8 cellular contexts compared by ENCODE assay signal in the genomic region with DNA sequence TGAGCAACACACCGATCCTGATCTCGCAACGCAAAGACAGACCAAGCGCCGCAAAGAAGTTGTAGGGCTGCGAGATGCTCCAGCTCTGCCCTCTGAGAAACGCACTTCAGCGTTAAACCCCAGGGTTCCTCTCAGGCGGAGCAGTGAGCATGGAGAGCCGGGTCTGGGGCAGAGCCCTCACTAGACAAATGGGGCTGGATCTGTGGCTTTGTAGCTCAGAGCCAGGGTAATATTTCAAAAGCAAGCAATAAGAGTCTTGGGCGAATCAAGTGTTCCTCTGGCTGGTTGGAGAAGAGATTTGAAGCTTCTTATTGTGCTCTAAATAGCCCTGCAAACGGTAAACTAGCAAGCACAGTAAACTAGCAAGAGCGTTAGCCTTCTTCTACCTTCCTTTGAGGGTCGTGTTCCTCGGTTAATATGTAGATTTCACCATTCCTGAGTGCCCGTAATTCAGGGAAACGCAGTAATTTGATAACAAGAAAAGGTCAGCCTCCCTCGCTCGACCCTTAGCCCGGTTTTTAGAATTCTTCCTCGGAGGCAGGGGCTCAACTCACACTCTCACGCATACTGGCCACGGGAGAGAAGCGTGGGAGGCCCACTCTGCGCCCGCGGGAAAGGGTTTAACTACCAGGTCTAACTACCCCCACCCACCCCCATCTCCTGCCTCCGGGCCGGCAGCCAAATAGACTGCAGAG. TPM values are rescaled to one million over a fixed set of nuclear protein-coding genes. Genes with fewer than 3 reads are reported as not detected.
A peak's percentile ranks its signal among the peaks of the same experiment; 100 is the strongest.
DNase-seq lines count a peak whose midpoint lies in the region; ATAC-seq and TF ChIP-seq lines count a peak whose summit lies in the region.

No MANE protein-coding gene starts in this region.

- DNase-seq in activated naive CD4-positive, alpha-beta T cell treated with anti-CD3 and anti-CD28 coated beads, Interleukin-2, amount 10 ng/mL, durations not matched to agents 7 days and 5 days: peak; percentile 21
- no peak for DNase-seq in activated naive CD4-positive, alpha-beta T cell treated with Interleukin-2 at 50 U/mL for 16 hours
- DNase-seq in NT2/D1 (ENCODE audit: low read depth, low spot score) (peak; percentile 40), fibroblast of mammary gland (ENCODE audit: low read depth) (peak; percentile 51), progenitor cell of endocrine pancreas (ENCODE audit: low spot score, unreplicated experiment) (no peak), BE2C (no peak), COLO668 (lab: John Stamatoyannopoulos, UW; ENCODE audit: unreplicated experiment) (no peak)

- H3K4me3 ChIP-seq in NT2/D1 (ENCODE audit: insufficient read length, low read depth) (no peak overlapping the region), fibroblast of mammary gland (ENCODE audit: control insufficient read depth, low read depth, low read length) (peak overlapping the region; percentile 27), BE2C (ENCODE audit: low read depth, low read length) (no peak overlapping the region)

- no peaks in the 10 kb centered on the region for H3K36me3 ChIP-seq in NT2/D1 (ENCODE audit: insufficient read depth, insufficient read length, low read length)
- H3K36me3 ChIP-seq in BE2C: no peaks in the 10 kb centered on the region

- peaks cover 38% of the 10 kb centered on the region for H3K27me3 Mint-ChIP-seq in activated naive CD4-positive, alpha-beta T cell treated with anti-CD3 and anti-CD28 coated beads, Interleukin-2, amount 10 ng/mL, durations not matched to agents 7 days and 5 days
- H3K27me3 Mint-ChIP-seq in progenitor cell of endocrine pancreas: no peaks in the 10 kb centered on the region

- TF ChIP-seq CTCF in fibroblast of mammary gland (conservative IDR thresholded peaks at IDR 0.05; ENCODE audit: control insufficient read depth, insufficient read depth, low read depth, low read length) (no peak), progenitor cell of endocrine pancreas (IDR thresholded peaks at IDR 0.05; ENCODE audit: unreplicated experiment) (no peak), BE2C (IDR thresholded peaks at IDR 0.05; ENCODE audit: low read depth, low read length) (no peak)

- ATAC-seq in GM18517 (IDR thresholded peaks at IDR 0.05; ENCODE audit: unreplicated experiment): no peak

- H3K36me3 Mint-ChIP-seq in activated naive CD4-positive, alpha-beta T cell treated with anti-CD3 and anti-CD28 coated beads, Interleukin-2, amount 10 ng/mL, durations not matched to agents 7 days and 5 days: no peaks in the 10 kb centered on the region
- peaks cover 1% of the 10 kb centered on the region for H3K36me3 Mint-ChIP-seq in progenitor cell of endocrine pancreas (ENCODE audit: insufficient read depth)

- peak overlapping the region; percentile 53 for H3K9ac ChIP-seq in NT2/D1 (ENCODE audit: insufficient read length, low read depth)

- no peaks in the 10 kb centered on the region for H3K9me3 Mint-ChIP-seq in activated naive CD4-positive, alpha-beta T cell treated with anti-CD3 and anti-CD28 coated beads, Interleukin-2, amount 10 ng/mL, durations not matched to agents 7 days and 5 days
- no peaks in the 10 kb centered on the region for H3K9me3 Mint-ChIP-seq in progenitor cell of endocrine pancreas (ENCODE audit: low read depth)

- H3K27me3 ChIP-seq in NT2/D1 (ENCODE audit: insufficient read depth, insufficient read length): peaks cover 83% of the 10 kb centered on the region
- peaks cover 72% of the 10 kb centered on the region for H3K27me3 ChIP-seq in BE2C

- H3K4me1 Mint-ChIP-seq in activated naive CD4-positive, alpha-beta T cell treated with anti-CD3 and anti-CD28 coated beads, Interleukin-2, amount 10 ng/mL, durations not matched to agents 7 days and 5 days: no peaks in the 10 kb centered on the region
- H3K4me1 Mint-ChIP-seq in progenitor cell of endocrine pancreas (ENCODE audit: low read depth): peaks cover 62% of the 10 kb centered on the region

- H3K9me3 ChIP-seq in NT2/D1 (ENCODE audit: insufficient read depth, low read length): no peaks in the 10 kb centered on the region
- no peaks in the 10 kb centered on the region for H3K9me3 ChIP-seq in BE2C

- CTCF ChIA-PET in activated naive CD4-positive, alpha-beta T cell treated with anti-CD3 and anti-CD28 coated beads, Interleukin-2, amount 10 ng/mL, durations not matched to agents 7 days and 5 days (lab: Charles Lee): no interaction called here

- H3K4me1 ChIP-seq in NT2/D1 (ENCODE audit: insufficient read depth, insufficient read length) (no peaks in the 10 kb centered on the region), BE2C (no peaks in the 10 kb centered on the region)

- no peak overlapping the region for H3K27ac Mint-ChIP-seq in activated naive CD4-positive, alpha-beta T cell treated with anti-CD3 and anti-CD28 coated beads, Interleukin-2, amount 10 ng/mL, durations not matched to agents 7 days and 5 days
- peak overlapping the region; percentile 90 for H3K27ac Mint-ChIP-seq in progenitor cell of endocrine pancreas

- H3K4me3 Mint-ChIP-seq in activated naive CD4-positive, alpha-beta T cell treated with anti-CD3 and anti-CD28 coated beads, Interleukin-2, amount 10 ng/mL, durations not matched to agents 7 days and 5 days: no peak overlapping the region
- peak overlapping the region; percentile 71 for H3K4me3 Mint-ChIP-seq in progenitor cell of endocrine pancreas (ENCODE audit: low read depth)

RNA-seq across cellular contexts. Expression of gene SKAP2, which starts 6.7 kb away (rescaled TPM):
- 42.8 and 46.4 TPM in 2 replicates for total RNA-seq in progenitor cell of endocrine pancreas
- polyA plus RNA-seq in BE2C (2012; ENCODE audit: insufficient read depth, insufficient read length, low read depth): 0.20 TPM

Comparison
In these comparisons a context has a peak if more than half of its experiments do, and no peak if none do; other contexts are left out.
1. DNase-seq: peak in activated naive CD4-positive, alpha-beta T cell treated with anti-CD3 and anti-CD28 coated beads, Interleukin-2, amount 10 ng/mL, durations not matched to agents 7 days and 5 days (single experiment), NT2/D1 (single experiment) and fibroblast of mammary gland (single experiment); none in activated naive CD4-positive, alpha-beta T cell treated with Interleukin-2 at 50 U/mL for 16 hours (single experiment), progenitor cell of endocrine pancreas (single experiment), BE2C (single experiment) and COLO668 (single experiment).